In genomic region chr7:96996111-96996936, GRCh38 we compare ENCODE assay signal across 25 cellular contexts. TPM values are rescaled to one million over a fixed set of nuclear protein-coding genes. Genes with fewer than 3 reads are reported as not detected.
DNase-seq lines count a peak whose midpoint lies in the region; ATAC-seq and TF ChIP-seq lines count a peak whose summit lies in the region.
"Had no signal": no experiment of that assay in that cellular context is flagged by ENCODE, and none has a peak within 500 bp of the region (broad histone marks: within the 10 kb centered on the region; RNA-seq: fewer than 3 reads in every experiment).

No MANE protein-coding gene starts in this region.

- no peaks in the 10 kb centered on the region for H3K9me3 Mint-ChIP-seq in T-helper 2 cell treated with Interferon-gamma antibody and Interleukin-4, amounts not matched to agents 5 μg/mL and 100 μg/mL, for 36 hours
- H3K9me3 Mint-ChIP-seq in WTC11 (no peaks in the 10 kb centered on the region), CD14-positive monocyte (peaks cover 9 to 48% (median 33%) of the 10 kb centered on the region in 7 donors)
- H3K9me3 Mint-ChIP-seq: activated CD4-positive, alpha-beta memory T cell treated with anti-CD3 and anti-CD28 coated beads for 36 hours had no signal

- H3K4me1 Mint-ChIP-seq in T-helper 2 cell treated with Interferon-gamma antibody and Interleukin-4, amounts not matched to agents 5 μg/mL and 100 μg/mL, for 36 hours (ENCODE audit: low read depth): no peaks in the 10 kb centered on the region
- H3K4me1 Mint-ChIP-seq in WTC11: peaks cover 72% of the 10 kb centered on the region
- H3K4me1 Mint-ChIP-seq in CD14-positive monocyte: peaks cover 9% of the 10 kb centered on the region

- peaks cover 97% of the 10 kb centered on the region for H3K27me3 Mint-ChIP-seq in T-helper 2 cell treated with Interferon-gamma antibody and Interleukin-4, amounts not matched to agents 5 μg/mL and 100 μg/mL, for 36 hours (ENCODE audit: low read depth)
- H3K27me3 Mint-ChIP-seq in WTC11 (ENCODE audit: low read depth) (peaks cover 100% of the 10 kb centered on the region), CD14-positive monocyte (ENCODE audit: low read depth in 3 of 3) (peaks cover 97 to 100% (median 100%) of the 10 kb centered on the region in 3 donors)

- intact Hi-C loops in CD14-positive monocyte (cut with micrococcal nuclease): no loop called here

- POLR2A ChIA-PET in WTC11 (lab: Charles Lee): interaction anchor here (0.7 to 1.3 kb wide), 2 partner anchors 10 to 25 kb away, joined by 3 to 5 read pairs; no protein-coding TSS in a partner anchor

- peaks cover 3% of the 10 kb centered on the region for H3K36me3 Mint-ChIP-seq in T-helper 2 cell treated with Interferon-gamma antibody and Interleukin-4, amounts not matched to agents 5 μg/mL and 100 μg/mL, for 36 hours (ENCODE audit: low read depth)
- no peaks in the 10 kb centered on the region for H3K36me3 Mint-ChIP-seq in WTC11
- H3K36me3 Mint-ChIP-seq in CD14-positive monocyte: peaks cover 0 to 6% of the 10 kb centered on the region in 2 donors

- DNase-seq in T-helper 2 cell treated with Interferon-gamma antibody and Interleukin-4, amounts not matched to agents 5 μg/mL and 100 μg/mL, for 36 hours (ENCODE audit: low spot score): no peak
- DNase-seq in T-helper 2 cell (no peak), WTC11 (ENCODE audit: low spot score) (no peak), left kidney (ENCODE audit: low read depth, low spot score) (peak; percentile 40), CD14-positive monocyte (ENCODE audit: low spot score) (no peak), HUDEP-2 (lab: John Stamatoyannopoulos, UW; ENCODE audit: unreplicated experiment in 76 of 76) (no peak)
- DNase-seq: ACHN; activated B cell treated with CpG ODN at 0.5 μM for 24 hours; activated CD4-positive, alpha-beta memory T cell treated with anti-CD3 and anti-CD28 coated beads for 36 hours; C1 segment of cervical spinal cord; foreskin keratinocyte; Kasumi-1; mesenchymal stem cell; naive thymus-derived CD4-positive, alpha-beta T cell; NCI-H1092 treated with DMSO at 0.1 percent for 48 hours; NCI-H2081 treated with DMSO at 0.1 percent for 48 hours; NCI-H774; PC-3; SHP77 had no signal

- peak; percentile 13 for ATAC-seq in WTC11
- ATAC-seq in GM18861 (IDR thresholded peaks at IDR 0.05; ENCODE audit: unreplicated experiment): no peak
- no peak for ATAC-seq in GM19328 (IDR thresholded peaks at IDR 0.05; ENCODE audit: unreplicated experiment)
- ATAC-seq: foreskin keratinocyte; naive thymus-derived CD4-positive, alpha-beta T cell; PC-3 had no signal

- H3K4me3 Mint-ChIP-seq in T-helper 2 cell treated with Interferon-gamma antibody and Interleukin-4, amounts not matched to agents 5 μg/mL and 100 μg/mL, for 36 hours: no peak overlapping the region
- H3K4me3 Mint-ChIP-seq in WTC11: peak overlapping the region; percentile 41
- H3K4me3 Mint-ChIP-seq in CD14-positive monocyte: peak overlapping the region in 1 of 2 donors; percentile 49
- H3K4me3 Mint-ChIP-seq: activated B cell treated with CpG ODN at 0.5 μM for 24 hours; activated CD4-positive, alpha-beta memory T cell treated with anti-CD3 and anti-CD28 coated beads for 36 hours; naive thymus-derived CD4-positive, alpha-beta T cell had no signal

- TF ChIP-seq CTCF in WTC11 (IDR thresholded peaks at IDR 0.05) (no peak), CD14-positive monocyte (IDR thresholded peaks at IDR 0.05) (no peak)

- CTCF ChIA-PET in WTC11 (lab: Charles Lee): interaction anchor here (1.0 to 2.3 kb wide), 6 partner anchors 10 to 70 kb away, joined by 3 to 11 read pairs (median 6); no protein-coding TSS in a partner anchor

- peak overlapping the region; percentile 65 for H3K27ac Mint-ChIP-seq in T-helper 2 cell treated with Interferon-gamma antibody and Interleukin-4, amounts not matched to agents 5 μg/mL and 100 μg/mL, for 36 hours
- H3K27ac Mint-ChIP-seq in WTC11: no peak overlapping the region
- H3K27ac Mint-ChIP-seq in CD14-positive monocyte: peak overlapping the region in 1 of 7 donors; percentile 23
- H3K27ac Mint-ChIP-seq: activated B cell treated with CpG ODN at 0.5 μM for 24 hours; activated CD4-positive, alpha-beta memory T cell treated with anti-CD3 and anti-CD28 coated beads for 36 hours; naive thymus-derived CD4-positive, alpha-beta T cell had no signal

TF ChIP-seq in WTC11, 78 proteins besides CTCF, POLR2A, EP300 and RAD21:
- TF ChIP-seq CREM (CRISPR knock-in tag; IDR thresholded peaks at IDR 0.05) (no peak), PRDM15 (CRISPR knock-in tag; IDR thresholded peaks at IDR 0.05) (peak; percentile 77)

RNA-seq across cellular contexts. Expression of gene DLX6, which starts 9.0 kb away (rescaled TPM):
- total RNA-seq in WTC11 (2021): 0.09 TPM in 1 of 3 replicates, not detected in the others
- polyA plus RNA-seq in CD14-positive monocyte: not detected
- total RNA-seq: activated B cell treated with CpG ODN at 0.5 μM for 24 hours; activated CD4-positive, alpha-beta memory T cell treated with anti-CD3 and anti-CD28 coated beads for 36 hours; cardiac muscle cell; dermis microvascular lymphatic vessel endothelial cell; epithelial cell of proximal tubule; foreskin keratinocyte; naive thymus-derived CD4-positive, alpha-beta T cell; PC-3; T-helper 1 cell treated with Interleukin-12 subunit alpha and Interleukin-12 subunit beta and Interleukin-4 antibody, amounts not matched to agents 30 ng/mL and 1 ng/mL, for 36 hours had no signal
- polyA plus RNA-seq: cardiac muscle cell; naive thymus-derived CD4-positive, alpha-beta T cell had no signal

RNA-seq across cellular contexts. Expression of gene DLX5, which starts 28.3 kb away (rescaled TPM):
- total RNA-seq in WTC11 (2021): not detected in 3 replicates
- not detected for polyA plus RNA-seq in CD14-positive monocyte
- total RNA-seq: activated B cell treated with CpG ODN at 0.5 μM for 24 hours; activated CD4-positive, alpha-beta memory T cell treated with anti-CD3 and anti-CD28 coated beads for 36 hours; cardiac muscle cell; dermis microvascular lymphatic vessel endothelial cell; epithelial cell of proximal tubule; naive thymus-derived CD4-positive, alpha-beta T cell; T-helper 1 cell treated with Interleukin-12 subunit alpha and Interleukin-12 subunit beta and Interleukin-4 antibody, amounts not matched to agents 30 ng/mL and 1 ng/mL, for 36 hours had no signal
- polyA plus RNA-seq: naive thymus-derived CD4-positive, alpha-beta T cell had no signal
